In the genomic region with DNA sequence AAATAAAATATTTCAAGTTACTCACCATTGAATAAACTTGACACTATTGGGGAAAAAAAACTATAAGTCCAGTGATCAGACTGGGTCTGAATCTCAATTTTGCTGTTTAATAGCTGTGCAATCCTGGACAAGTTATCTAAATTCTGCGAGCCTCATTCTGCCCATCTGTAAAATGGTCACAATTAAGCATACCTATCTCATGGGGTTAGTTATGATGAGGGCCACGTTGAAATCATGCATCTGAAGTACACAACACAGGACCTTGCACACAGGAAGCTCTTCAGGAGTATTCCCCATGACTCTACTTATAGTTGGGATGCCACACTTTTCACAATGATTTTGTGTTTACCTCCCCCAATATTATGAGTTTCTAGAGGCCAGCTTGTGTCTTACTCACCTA, we compare ENCODE assay signal across 37 cellular contexts. TPM values are rescaled to one million over a fixed set of nuclear protein-coding genes. Genes with fewer than 3 reads are reported as not detected.
"Had no signal": no experiment of that assay in that cellular context is flagged by ENCODE, and none has a peak within 500 bp of the region (broad histone marks: within the 10 kb centered on the region; RNA-seq: fewer than 3 reads in every experiment).

No MANE protein-coding gene starts in this region.

- FAIRE-seq: astrocyte, bronchial epithelial cell had no signal

- H3K4me3 ChIP-seq: adrenal gland, ascending aorta, body of pancreas, breast epithelium, cardiac muscle cell had no signal

- H3K27ac ChIP-seq: adrenal gland, ascending aorta, body of pancreas, brain microvascular endothelial cell, breast epithelium, cardiac muscle cell had no signal

- ATAC-seq: activated naive CD4-positive, alpha-beta T cell treated with anti-CD3 and anti-CD28 coated beads, Interleukin-2, amount 50 U/mL, for 72 hours; activated naive CD8-positive, alpha-beta T cell treated with anti-CD3 and anti-CD28 coated beads, Interleukin-2, amount 50 U/mL, for 24 hours; activated T-cell treated with anti-CD3 and anti-CD28 coated beads, Interleukin-2, amount 50 U/mL, for 4 hours; activated T-cell treated with anti-CD3 and anti-CD28 coated beads, Interleukin-2, amount 50 U/mL, for 72 hours; activated T-helper 17 cell treated with anti-CD3 and anti-CD28 coated beads, Interleukin-2, amount 50 U/mL, for 72 hours; body of pancreas had no signal

- H3K9me3 ChIP-seq: adrenal gland, body of pancreas, breast epithelium had no signal

- DNase-seq: activated effector memory CD4-positive, alpha-beta T cell treated with anti-CD3 and anti-CD28 coated beads, Interleukin-2, amount 50 U/mL, for 16 hours; activated effector memory CD4-positive, alpha-beta T cell treated with Interleukin-2 at 50 U/mL for 16 hours; activated gamma-delta T cell; activated gamma-delta T cell treated with Interleukin-2 at 50 U/mL for 16 hours; activated naive CD4-positive, alpha-beta T cell; activated naive CD4-positive, alpha-beta T cell treated with anti-CD3 and anti-CD28 coated beads for 36 hours; activated naive CD4-positive, alpha-beta T cell treated with anti-CD3 and anti-CD28 coated beads, Interleukin-2, amount 10 ng/mL, durations not matched to agents 7 days and 5 days; activated naive CD4-positive, alpha-beta T cell treated with anti-CD3 and anti-CD28 coated beads, Interleukin-2, amount 50 U/mL, for 16 hours; activated naive CD4-positive, alpha-beta T cell treated with Interleukin-2 at 50 U/mL for 16 hours; activated naive CD8-positive, alpha-beta T cell treated with anti-CD3 and anti-CD28 coated beads for 36 hours; activated naive CD8-positive, alpha-beta T cell treated with anti-CD3 and anti-CD28 coated beads, Interleukin-2, amount 10 ng/mL, durations not matched to agents 7 days and 5 days; activated naive CD8-positive, alpha-beta T cell treated with anti-CD3 and anti-CD28 coated beads, Interleukin-2, amount 50 U/mL, for 24 hours; activated T-cell treated with anti-CD3 and anti-CD28 coated beads, Interleukin-2, amount 50 U/mL, for 24 hours; activated T-cell treated with anti-CD3 and anti-CD28 coated beads, Interleukin-2, amount 50 U/mL, for 4 hours; activated T-cell treated with anti-CD3 and anti-CD28 coated beads, Interleukin-2, amount 50 U/mL, for 48 hours; activated T-cell treated with anti-CD3 and anti-CD28 coated beads, Interleukin-2, amount 50 U/mL, for 72 hours; adrenal gland; amniotic stem cell; amygdala; anterior cingulate cortex; aorta; body of pancreas; brain microvascular endothelial cell; caudate nucleus; central memory CD4-positive, alpha-beta T cell; cerebellar nuclear complex had no signal

- H3K36me3 ChIP-seq: adrenal gland, ascending aorta, brain microvascular endothelial cell, breast epithelium, cardiac muscle cell had no signal

RNA-seq across cellular contexts. Expression of a gene that starts 3.8 kb away (rescaled TPM):
- total RNA-seq: activated naive CD4-positive, alpha-beta T cell treated with anti-CD3 and anti-CD28 coated beads for 36 hours; activated naive CD4-positive, alpha-beta T cell treated with anti-CD3 and anti-CD28 coated beads, Interleukin-2, amount 50 U/mL, for 72 hours; activated naive CD8-positive, alpha-beta T cell treated with anti-CD3 and anti-CD28 coated beads for 36 hours; activated naive CD8-positive, alpha-beta T cell treated with anti-CD3 and anti-CD28 coated beads, Interleukin-2, amount 10 ng/mL, durations not matched to agents 7 days and 5 days; activated T-cell treated with anti-CD3 and anti-CD28 coated beads, Interleukin-2, amount 50 U/mL, for 4 hours; activated T-cell treated with anti-CD3 and anti-CD28 coated beads, Interleukin-2, amount 50 U/mL, for 72 hours; activated T-helper 1 cell treated with anti-CD3 and anti-CD28 coated beads, Interleukin-12 subunit alpha, Interleukin-12 subunit beta, Interleukin-2, Interleukin-4 antibody, amounts not matched to agents 30 ng/mL and 10 ng/mL and 1 ng/mL, durations not matched to agents 14 hours and 24 hours and 36 hours; activated T-helper 17 cell treated with anti-CD3 and anti-CD28 coated beads, Interleukin-2, amount 50 U/mL, for 72 hours; activated T-helper 2 cell treated with anti-CD3 and anti-CD28 coated beads, Interferon-gamma antibody, Interleukin-2, Interleukin-4, amounts not matched to agents 10 μg/mL and 5 μg/mL and 100 μg/mL, durations not matched to agents 14 hours and 24 hours and 36 hours; adrenal gland; aorta; ascending aorta; body of pancreas; breast epithelium; cardiac septum; cerebellum had no signal
- polyA plus RNA-seq: cardiac muscle cell had no signal
